ENCODE assay signal across 8 cellular contexts in genomic region chr2:151051584-151052220, GRCh38.
DNase-seq lines count a peak whose midpoint lies in the region; ATAC-seq and TF ChIP-seq lines count a peak whose summit lies in the region.

No MANE protein-coding gene starts in this region.

- H3K27ac ChIP-seq in right lobe of liver (no peak overlapping the region), aorta (ENCODE audit: low read depth in 1 of 2, low read length in 2 of 2) (no peak overlapping the region)

- H3K27me3 ChIP-seq in right lobe of liver (no peaks in the 10 kb centered on the region), aorta (ENCODE audit: control insufficient read depth in 1 of 2, insufficient read depth in 2 of 2, low read length in 1 of 2) (no peaks in the 10 kb centered on the region)

- no peak overlapping the region for H3K4me3 ChIP-seq in right lobe of liver
- H3K4me3 ChIP-seq in aorta (ENCODE audit: low read length in 2 of 2) = no peak overlapping the region

- H3K36me3 ChIP-seq in right lobe of liver (no peaks in the 10 kb centered on the region), aorta (ENCODE audit: control insufficient read depth in 1 of 2, insufficient read depth in 2 of 2, low read length in 1 of 2) (no peaks in the 10 kb centered on the region)

- H3K9me3 ChIP-seq in right lobe of liver (no peaks in the 10 kb centered on the region), aorta (ENCODE audit: control insufficient read depth, low read length) (no peaks in the 10 kb centered on the region)

- no peak for TF ChIP-seq POLR2A in right lobe of liver (IDR thresholded peaks at IDR 0.05)

- TF ChIP-seq CTCF in right lobe of liver (IDR thresholded peaks at IDR 0.05) = peak; percentile 80 to 89 (median 86)

- intact Hi-C loops in Right ventricle myocardium superior (cut with DNase I) (no loop called here), cardiac septum (cut with DNase I) (loop anchor here (5.0 to 10.0 kb wide), 2 partner anchors 427 to 1454 kb away; no protein-coding TSS in a partner anchor), right lobe of liver (cut with DNase I) (no loop called here), aorta (cut with DNase I) (loop anchor here (10.0 kb wide), 1 partner anchor 1457 kb away; no protein-coding TSS in a partner anchor)

- ATAC-seq in Right ventricle myocardium superior (ENCODE audit: poor library complexity) (peak; percentile 52), GM21526 (IDR thresholded peaks at IDR 0.05; ENCODE audit: low FRiP score, unreplicated experiment) (peak; percentile 98), HG03571 (IDR thresholded peaks at IDR 0.05; ENCODE audit: unreplicated experiment) (peak; percentile 93), right lobe of liver (peak; percentile 80 to 91 (median 87)), aorta (ENCODE audit: low FRiP score) (peak; percentile 71)

- DNase-seq in Right ventricle myocardium superior (no peak), cardiac septum (ENCODE audit: low spot score) (no peak), OCI-M1 (lab: John Stamatoyannopoulos, UW) (peak; percentile 78), right lobe of liver (peak in 1 of 3 donors; percentile 45), aorta (no peak)
- DNase-seq in central memory CD4-positive, alpha-beta T cell = peak; percentile 8

- H3K4me1 ChIP-seq in right lobe of liver (peaks cover 0 to 13% (median 0%) of the 10 kb centered on the region in 4 donors), aorta (ENCODE audit: control insufficient read depth in 1 of 2, insufficient read depth in 2 of 2, low read length in 2 of 2) (no peaks in the 10 kb centered on the region)

- WGBS in right lobe of liver (ENCODE audit: insufficient coverage, low coverage, low lambda C conversion rate, missing lambda C conversion rate) = 0% methylated on average over 2 of the region's 2 CpGs
- WGBS in aorta, 2 donors = 1 to 2% methylated on average over 2 of the region's 2 CpGs

Comparison
In these comparisons a context has a peak if more than half of its experiments do, and no peak if none do; other contexts are left out.
1. intact Hi-C loops: an anchor here in cardiac septum (5.0 to 10.0 kb wide) and aorta (10.0 kb wide); none called in Right ventricle myocardium superior and right lobe of liver.
2. DNase-seq: peak in OCI-M1 (single experiment) and central memory CD4-positive, alpha-beta T cell (single experiment); none in Right ventricle myocardium superior (single experiment), cardiac septum (single experiment) and aorta (0 of 2).
3. Peak in every context shown above with its lines, with median percentiles within 50 percentile points of each other: ATAC-seq.